ENCODE assay signal across 1 cellular context in genomic region chr1:219778110-219778509, GRCh38.
TF ChIP-seq lines count a peak whose summit lies in the region.

No MANE protein-coding gene starts in this region.

TF ChIP-seq in IMR-90, 13 proteins besides CTCF, POLR2A, EP300 and RAD21 (continued from another document):
- TF ChIP-seq ELK1 (IDR thresholded peaks at IDR 0.05; ENCODE audit: borderline replicate concordance, low read depth, low read length) (no peak), CHD1 (IDR thresholded peaks at IDR 0.05; ENCODE audit: low read depth, low read length) (no peak), MAZ (IDR thresholded peaks at IDR 0.05; ENCODE audit: borderline replicate concordance, low read depth, low read length) (no peak), BHLHE40 (IDR thresholded peaks at IDR 0.05; ENCODE audit: low read depth, low read length) (no peak), RCOR1 (IDR thresholded peaks at IDR 0.05; ENCODE audit: insufficient replicate concordance, low read length) (no peak), CEBPB (IDR thresholded peaks at IDR 0.05; ENCODE audit: low read depth, low read length) (no peak), SMC3 (IDR thresholded peaks at IDR 0.05; ENCODE audit: low read depth, low read length) (no peak), USF2 (IDR thresholded peaks at IDR 0.05; ENCODE audit: low read depth, low read length) (no peak), RFX5 (IDR thresholded peaks at IDR 0.05; ENCODE audit: low read depth, low read length) (no peak), NFE2L2 (IDR thresholded peaks at IDR 0.05; ENCODE audit: low read depth, low read length) (no peak), MXI1 (IDR thresholded peaks at IDR 0.05; ENCODE audit: borderline replicate concordance, low read depth, low read length) (no peak), MAFK (IDR thresholded peaks at IDR 0.05; ENCODE audit: low read depth, low read length) (no peak)
